In the genomic region with DNA sequence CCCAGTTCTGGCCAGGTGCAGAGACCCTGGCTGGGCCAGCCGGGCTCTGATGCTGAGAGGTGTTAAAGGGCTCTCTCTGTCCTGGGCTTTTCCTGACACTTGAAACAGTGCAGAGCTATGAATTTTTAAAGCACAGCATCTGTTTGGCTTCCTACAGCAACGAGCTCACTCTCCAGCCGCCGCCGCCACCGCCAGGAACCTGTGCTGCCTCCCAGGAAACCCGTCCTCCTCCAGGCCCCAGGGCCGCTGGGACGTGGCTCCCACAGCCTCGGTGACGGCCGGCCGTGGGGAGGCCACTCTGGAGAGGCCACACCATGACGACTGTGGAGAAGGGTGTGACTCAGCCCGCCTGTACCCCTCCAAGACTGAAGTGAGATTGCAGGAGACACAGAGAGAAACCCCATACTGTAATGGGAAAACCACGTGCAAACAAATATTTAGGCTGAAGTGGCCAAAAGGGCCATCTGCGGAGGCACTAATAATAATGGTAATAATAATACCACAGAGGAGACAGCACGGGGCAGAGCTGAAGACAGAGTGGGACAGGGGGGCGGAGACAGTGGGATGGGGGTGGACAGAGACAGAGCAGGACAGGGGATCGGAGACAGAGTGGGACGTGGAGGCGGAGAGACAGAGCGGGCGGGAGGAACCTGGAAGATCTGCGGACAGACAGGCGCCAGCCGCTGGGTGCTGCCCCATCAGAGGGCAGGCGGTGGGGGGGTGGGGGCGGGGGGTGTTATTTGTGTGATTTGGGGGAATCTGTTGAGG, we compare ENCODE assay signal across 15 cellular contexts.
"Had no signal": no experiment of that assay in that cellular context is flagged by ENCODE, and none has a peak within 500 bp of the region (broad histone marks: within the 10 kb centered on the region; RNA-seq: fewer than 3 reads in every experiment).

No MANE protein-coding gene starts in this region.

- H3K27me3 ChIP-seq: ascending aorta, gastrocnemius medialis, heart right ventricle, left lung, right atrium auricular region, suprapubic skin had no signal

- H3K4me3 ChIP-seq: ascending aorta, gastrocnemius medialis, heart right ventricle, left lung, right atrium auricular region, skin epidermis, suprapubic skin had no signal

- DNase-seq: activated CD4-positive, alpha-beta T cell treated with anti-CD3 and anti-CD28 coated beads for 36 hours; activated CD4-positive, alpha-beta T cell treated with anti-CD3 and anti-CD28 coated beads, Interleukin-2, amount 50 U/mL, for 48 hours; activated gamma-delta T cell; cortex of kidney; effector CD4-positive, alpha-beta T cell; gastrocnemius medialis; heart right ventricle; left lung; mammary epithelial cell; stimulated activated naive CD8-positive, alpha-beta T cell treated with anti-CD3 and anti-CD28 coated beads, Interleukin-15, Interleukin-2, amounts not matched to agents 100 U/mL and 50 U/mL, for 24 hours; T-helper 2 cell had no signal

- H3K27ac ChIP-seq: ascending aorta, gastrocnemius medialis, left lung, right atrium auricular region, suprapubic skin had no signal

- H3K4me1 ChIP-seq: ascending aorta, gastrocnemius medialis, right atrium auricular region, suprapubic skin had no signal

- H3K9me3 ChIP-seq: ascending aorta, gastrocnemius medialis, heart right ventricle, left lung, right atrium auricular region, suprapubic skin had no signal
